In the genomic region with DNA sequence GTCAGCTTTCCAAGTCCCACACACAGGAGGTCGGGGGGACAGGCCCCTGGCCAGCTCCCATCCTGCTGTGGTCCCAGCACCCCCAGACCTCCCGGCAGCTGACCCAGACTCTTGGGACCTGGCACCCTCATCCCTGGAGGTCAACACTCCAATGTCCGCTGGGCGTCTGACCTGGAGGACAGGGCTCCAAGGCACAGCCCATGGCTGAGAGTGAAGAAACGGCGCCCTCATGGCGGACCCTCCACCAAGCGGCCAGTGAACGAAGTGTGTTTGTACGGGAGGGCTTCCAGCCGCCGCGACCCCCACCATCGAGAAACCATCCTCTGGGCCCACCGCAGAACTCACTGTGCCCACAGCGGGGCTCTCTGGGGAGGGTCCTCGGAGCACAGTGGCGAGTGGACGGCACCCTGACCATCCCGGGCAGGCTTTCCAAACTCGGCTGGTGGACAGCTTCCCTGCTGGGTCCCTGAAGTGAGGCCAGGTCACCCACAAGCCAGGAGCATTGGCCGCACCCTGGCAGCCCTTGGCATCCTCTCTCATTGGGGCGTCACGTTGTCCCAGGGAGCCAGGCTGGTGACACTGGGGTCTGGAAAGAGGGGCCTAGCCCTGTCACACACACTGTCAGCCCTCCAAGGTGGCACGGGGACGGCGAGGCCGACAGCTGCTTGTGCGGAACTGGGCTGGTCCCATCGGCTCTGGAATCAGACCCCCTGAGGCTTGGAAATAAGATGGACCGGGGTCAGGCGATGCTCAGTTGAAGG, we compare ENCODE assay signal across 10 cellular contexts. TPM values are rescaled to one million over a fixed set of nuclear protein-coding genes. Genes with fewer than 3 reads are reported as not detected.
DNase-seq lines count a peak whose midpoint lies in the region; TF ChIP-seq lines count a peak whose summit lies in the region.
"Had no signal": no experiment of that assay in that cellular context is flagged by ENCODE, and none has a peak within 500 bp of the region (broad histone marks: within the 10 kb centered on the region; RNA-seq: fewer than 3 reads in every experiment).

No MANE protein-coding gene starts in this region.

- H3K9ac ChIP-seq in parathyroid adenoma = no peak overlapping the region

- no peak for TF ChIP-seq CTCF in right atrium auricular region (IDR thresholded peaks at IDR 0.05)
- no peak for TF ChIP-seq CTCF in parathyroid adenoma (IDR thresholded peaks at IDR 0.05)
- TF ChIP-seq CTCF in HFFc6 (IDR thresholded peaks at IDR 0.05) = no peak
- no peak for TF ChIP-seq CTCF in thyroid gland (IDR thresholded peaks at IDR 0.05)

- H3K9me3 Mint-ChIP-seq in HFFc6 = no peaks in the 10 kb centered on the region; the same call in 1 of the 2 replicates

- peaks cover 5% of the 10 kb centered on the region for H3K27me3 Mint-ChIP-seq in HFFc6 (ENCODE audit: insufficient read depth)

- H3K36me3 ChIP-seq in right atrium auricular region (no peaks in the 10 kb centered on the region), parathyroid adenoma (ENCODE audit: control insufficient read depth, insufficient read depth, low read length) (no peaks in the 10 kb centered on the region), thyroid gland (no peaks in the 10 kb centered on the region)
- H3K36me3 ChIP-seq: right lobe of liver had no signal

- H3K9me3 ChIP-seq in right atrium auricular region (no peaks in the 10 kb centered on the region), parathyroid adenoma (ENCODE audit: control insufficient read depth, low read length) (no peaks in the 10 kb centered on the region), thyroid gland (no peaks in the 10 kb centered on the region)
- H3K9me3 ChIP-seq: right lobe of liver had no signal

- no peak overlapping the region for H3K4me3 ChIP-seq in right atrium auricular region
- no peak overlapping the region for H3K4me3 ChIP-seq in parathyroid adenoma (ENCODE audit: low read depth, low read length)
- H3K4me3 ChIP-seq in thyroid gland (replicated peaks in 1 of 3) = no peak overlapping the region
- H3K4me3 ChIP-seq: right lobe of liver had no signal

- H3K79me2 ChIP-seq in parathyroid adenoma = no peaks in the 10 kb centered on the region

- peaks cover 11% of the 10 kb centered on the region for H3K36me3 Mint-ChIP-seq in HFFc6 (ENCODE audit: low read depth)

- WGBS in thyroid gland, 2 donors = 88 to 91% methylated on average over 8 to 24 of the region's 32 CpGs

- H3K4me1 Mint-ChIP-seq in HFFc6 (ENCODE audit: low read depth) = peaks cover 26% of the 10 kb centered on the region

- H3K4me1 ChIP-seq in right atrium auricular region = peaks cover 0 to 29% of the 10 kb centered on the region in 2 donors
- no peaks in the 10 kb centered on the region for H3K4me1 ChIP-seq in parathyroid adenoma
- peaks cover 0 to 7% of the 10 kb centered on the region in 2 donors for H3K4me1 ChIP-seq in thyroid gland
- H3K4me1 ChIP-seq: right lobe of liver had no signal

- intact Hi-C loops in thyroid gland (cut with DNase I) = no loop called here

- no peak for TF ChIP-seq POLR2A in thyroid gland (IDR thresholded peaks at IDR 0.05)

- H3K27me3 ChIP-seq in right atrium auricular region (no peaks in the 10 kb centered on the region), parathyroid adenoma (ENCODE audit: control insufficient read depth, insufficient read depth, low read length) (no peaks in the 10 kb centered on the region), thyroid gland (no peaks in the 10 kb centered on the region)
- H3K27me3 ChIP-seq: right lobe of liver had no signal

- no peak overlapping the region for H3K4me3 Mint-ChIP-seq in HFFc6

- peak; percentile 42 for DNase-seq in activated CD8-positive, alpha-beta memory T cell treated with anti-CD3 and anti-CD28 coated beads, Interleukin-2, amount 50 U/mL, for 48 hours
- no peak for DNase-seq in activated CD8-positive, alpha-beta memory T cell treated with anti-CD3 and anti-CD28 coated beads, Interleukin-2, amount 50 U/mL, for 4 hours
- peak; percentile 56 for DNase-seq in right atrium auricular region (ENCODE audit: low spot score)
- peak; percentile 44 for DNase-seq in ureter (ENCODE audit: low spot score)
- DNase-seq in GDM1 (lab: John Stamatoyannopoulos, UW) = no peak
- no peak for DNase-seq in HFFc6
- DNase-seq in thyroid gland = no peak
- DNase-seq: 8988T had no signal

- H2AFZ ChIP-seq in parathyroid adenoma = no peak overlapping the region

- no peak overlapping the region for H3K27ac Mint-ChIP-seq in HFFc6

- peak overlapping the region; percentile 73 to 88 for H3K27ac ChIP-seq in right atrium auricular region
- H3K27ac ChIP-seq in parathyroid adenoma = peak overlapping the region; percentile 59
- H3K27ac ChIP-seq in thyroid gland = peak overlapping the region in 1 of 3 donors; percentile 78

- no peak overlapping the region for H3K4me2 ChIP-seq in parathyroid adenoma (ENCODE audit: low read length)

RNA-seq across cellular contexts. Expression of gene COL6A2, which starts 47.8 kb away (rescaled TPM):
- total RNA-seq in right atrium auricular region = 100 to 1,000 TPM; 249 to 252 TPM
- total RNA-seq in ureter = 357 TPM
- 100 to 1,000 TPM; 426 to 514 (median 467) TPM for total RNA-seq in HFFc6 (2021; fragmentation: NEBNext Ultra II Directional; extraction: Animal tissue kit (Norgen Biotek cat#: 25700))
- 100 to 1,000 TPM in 3 of 4 donors, 10 to 100 TPM in 1; 79.4 to 191 (median 172) TPM for total RNA-seq in thyroid gland

Comparison
In these comparisons a context has a peak if more than half of its experiments do, and no peak if none do; other contexts are left out.
1. DNase-seq: peak in activated CD8-positive, alpha-beta memory T cell treated with anti-CD3 and anti-CD28 coated beads, Interleukin-2, amount 50 U/mL, for 48 hours (single experiment), right atrium auricular region (single experiment) and ureter (single experiment); none in activated CD8-positive, alpha-beta memory T cell treated with anti-CD3 and anti-CD28 coated beads, Interleukin-2, amount 50 U/mL, for 4 hours (single experiment), GDM1 (single experiment), HFFc6 (single experiment) and thyroid gland (0 of 2).